In the genomic region with DNA sequence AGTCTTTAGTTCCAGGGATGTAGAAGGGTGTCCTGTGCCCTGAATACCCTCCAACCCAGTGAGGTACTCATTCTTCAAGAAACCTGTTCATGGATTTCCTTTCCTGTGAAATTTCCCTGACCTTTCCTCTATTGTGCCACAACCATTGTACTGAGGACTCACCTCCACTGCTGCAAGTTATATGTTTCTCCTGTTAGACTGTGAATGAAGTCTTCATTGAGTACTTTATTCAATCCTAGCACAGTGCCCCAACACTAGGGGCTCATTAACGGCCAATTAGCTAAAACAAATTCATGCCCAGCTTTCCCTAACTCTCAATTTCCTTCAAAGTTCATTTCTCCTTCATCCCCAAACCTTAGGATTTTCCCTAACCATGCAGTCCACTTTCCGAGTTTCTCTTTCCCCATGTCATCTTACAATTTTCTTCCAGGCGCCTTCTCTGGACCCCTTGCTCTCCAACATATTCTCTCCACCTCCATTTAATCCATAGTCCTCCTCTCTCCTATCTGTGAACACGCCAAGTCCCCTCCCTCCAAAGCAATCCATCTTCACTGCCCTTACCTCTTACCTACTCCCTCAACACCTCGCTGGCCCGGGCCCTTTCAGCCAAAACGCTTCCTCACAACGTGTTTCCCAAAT, we compare ENCODE assay signal across 8 cellular contexts. TPM values are rescaled to one million over a fixed set of nuclear protein-coding genes. Genes with fewer than 3 reads are reported as not detected.
A peak's percentile ranks its signal among the peaks of the same experiment; 100 is the strongest.
DNase-seq lines count a peak whose midpoint lies in the region; ATAC-seq and TF ChIP-seq lines count a peak whose summit lies in the region.

No MANE protein-coding gene starts in this region.

- peak overlapping the region; percentile 100 for H3K27ac ChIP-seq in CD8-positive, alpha-beta T cell (ENCODE audit: low read depth, low read length)
- no peak overlapping the region for H3K27ac ChIP-seq in duodenal mucosa (ENCODE audit: low read depth, low read length)
- peak overlapping the region; percentile 95 for H3K27ac ChIP-seq in neural cell (ENCODE audit: low read length)

- no peaks in the 10 kb centered on the region for H3K27me3 Mint-ChIP-seq in CD8-positive, alpha-beta T cell (ENCODE audit: low read depth)

- peaks cover 66% of the 10 kb centered on the region for H3K4me1 Mint-ChIP-seq in CD8-positive, alpha-beta T cell (ENCODE audit: low read depth)

- peaks cover 3% of the 10 kb centered on the region for H3F3A ChIP-seq in neural cell (ENCODE audit: insufficient read depth, low read length, poor library complexity, severe bottlenecking)

- peak overlapping the region; percentile 75 for H2AFZ ChIP-seq in neural cell (ENCODE audit: low read depth, low read length)

- TF ChIP-seq CTCF in CD8-positive, alpha-beta T cell (IDR thresholded peaks at IDR 0.05) = no peak
- no peak for TF ChIP-seq CTCF in neural cell (IDR thresholded peaks at IDR 0.05; ENCODE audit: poor library complexity, severe bottlenecking)

- H3K27me3 ChIP-seq in CD8-positive, alpha-beta T cell (ENCODE audit: insufficient read depth, low read length) = no peaks in the 10 kb centered on the region
- no peaks in the 10 kb centered on the region for H3K27me3 ChIP-seq in duodenal mucosa (ENCODE audit: control insufficient read depth in 1 of 2, insufficient read depth in 2 of 2, low read length in 2 of 2)
- H3K27me3 ChIP-seq in neural cell (ENCODE audit: insufficient read depth, low read depth, low read length) = no peaks in the 10 kb centered on the region

- no peaks in the 10 kb centered on the region for H3K9me3 Mint-ChIP-seq in CD8-positive, alpha-beta T cell

- H3K4me1 ChIP-seq in CD8-positive, alpha-beta T cell (ENCODE audit: insufficient read depth, low read length) = peaks cover 41% of the 10 kb centered on the region
- H3K4me1 ChIP-seq in duodenal mucosa (ENCODE audit: control insufficient read depth in 1 of 2, insufficient read depth in 2 of 2, low read length in 2 of 2) = peaks cover 28 to 31% of the 10 kb centered on the region in 2 donors

- H3K9me2 ChIP-seq in neural cell (ENCODE audit: insufficient read depth, low read length) = no peaks in the 10 kb centered on the region

- POLR2A ChIA-PET in CD8-positive, alpha-beta T cell (lab: Charles Lee) = interaction anchor here (0.8 to 2.7 kb wide), 10 partner anchors 9 to 1554 kb away, joined by 3 to 16 read pairs (median 4); a partner anchor contains a TSS

- ATAC-seq in CD8-positive, alpha-beta T cell = no peak
- ATAC-seq in GM19397 (IDR thresholded peaks at IDR 0.05; ENCODE audit: unreplicated experiment) (no peak), GM21737 (IDR thresholded peaks at IDR 0.05; ENCODE audit: unreplicated experiment) (no peak), HG02798 (IDR thresholded peaks at IDR 0.05; ENCODE audit: poor library complexity, unreplicated experiment) (no peak)

- H3K4me3 Mint-ChIP-seq in CD8-positive, alpha-beta T cell = peak overlapping the region; percentile 89

- H3K36me3 ChIP-seq in CD8-positive, alpha-beta T cell (ENCODE audit: insufficient read depth, low read length) = no peaks in the 10 kb centered on the region
- H3K36me3 ChIP-seq in duodenal mucosa (ENCODE audit: control insufficient read depth in 1 of 2, insufficient read depth in 2 of 2, low read length in 2 of 2) (peaks cover 0 to 8% of the 10 kb centered on the region in 2 donors), neural cell (ENCODE audit: insufficient read depth, low read length) (no peaks in the 10 kb centered on the region)

- H3K9me3 ChIP-seq in CD8-positive, alpha-beta T cell (ENCODE audit: low read length) = no peaks in the 10 kb centered on the region
- H3K9me3 ChIP-seq in duodenal mucosa (ENCODE audit: control insufficient read depth in 1 of 2, low read length in 2 of 2) = no peaks in the 10 kb centered on the region
- H3K9me3 ChIP-seq in neural cell (ENCODE audit: low read length) = no peaks in the 10 kb centered on the region

- peaks cover 34% of the 10 kb centered on the region for H3K36me3 Mint-ChIP-seq in CD8-positive, alpha-beta T cell

- H3K4me2 ChIP-seq in neural cell (ENCODE audit: low read length) = peak overlapping the region; percentile 79

- H3K4me3 ChIP-seq in CD8-positive, alpha-beta T cell (ENCODE audit: low read depth, low read length) = peak overlapping the region; percentile 78
- H3K4me3 ChIP-seq in duodenal mucosa (ENCODE audit: low read depth in 1 of 2, low read length in 2 of 2) (peak overlapping the region; percentile 93 to 96), neural cell (ENCODE audit: low read length) (peak overlapping the region; percentile 98)

- no peak for TF ChIP-seq EP300 in neural cell (conservative IDR thresholded peaks at IDR 0.05; ENCODE audit: poor library complexity, severe bottlenecking)

- no peak for TF ChIP-seq RAD21 in neural cell (conservative IDR thresholded peaks at IDR 0.05)

- no peak for DNase-seq in CD8-positive, alpha-beta T cell
- DNase-seq in NAMALWA (ENCODE audit: low spot score) (peak; percentile 38), GM03348 (ENCODE audit: low spot score) (no peak)

- CTCF ChIA-PET in CD8-positive, alpha-beta T cell (lab: Charles Lee) = interaction anchor here (0.8 to 1.1 kb wide), 2 partner anchors 68 to 164 kb away, joined by 3 read pairs; no protein-coding TSS in a partner anchor

- intact Hi-C loops in CD8-positive, alpha-beta T cell (cut with DNase I, micrococcal nuclease) = loop anchor here (2.0 to 10.0 kb wide), 13 partner anchors 45 to 1555 kb away; a partner anchor contains a TSS

- peaks cover 27% of the 10 kb centered on the region for H4K20me1 ChIP-seq in neural cell (ENCODE audit: insufficient read depth)

- H3K27ac Mint-ChIP-seq in CD8-positive, alpha-beta T cell = peak overlapping the region; percentile 82

- H3K9ac ChIP-seq in duodenal mucosa (ENCODE audit: low read depth in 1 of 2, low read length in 2 of 2) = peak overlapping the region; percentile 88 to 92
- peak overlapping the region; percentile 99 for H3K9ac ChIP-seq in neural cell (ENCODE audit: low read length)

- peaks cover 57% of the 10 kb centered on the region for H3K79me2 ChIP-seq in neural cell (replicated peaks; ENCODE audit: insufficient read depth, low read length)

TF ChIP-seq in neural cell, 6 proteins besides CTCF, POLR2A, EP300 and RAD21:
- TF ChIP-seq POLR2AphosphoS5 (IDR thresholded peaks at IDR 0.05) (no peak), EZH2 (IDR thresholded peaks at IDR 0.05; ENCODE audit: borderline replicate concordance, insufficient read depth, low read length, poor library complexity, severe bottlenecking) (no peak), TAF1 (IDR thresholded peaks at IDR 0.05; ENCODE audit: low read depth) (no peak), SMC3 (conservative IDR thresholded peaks at IDR 0.05; ENCODE audit: poor library complexity) (no peak), MXI1 (conservative IDR thresholded peaks at IDR 0.05; ENCODE audit: poor library complexity, severe bottlenecking) (no peak)
- TF ChIP-seq, protein P1, sequence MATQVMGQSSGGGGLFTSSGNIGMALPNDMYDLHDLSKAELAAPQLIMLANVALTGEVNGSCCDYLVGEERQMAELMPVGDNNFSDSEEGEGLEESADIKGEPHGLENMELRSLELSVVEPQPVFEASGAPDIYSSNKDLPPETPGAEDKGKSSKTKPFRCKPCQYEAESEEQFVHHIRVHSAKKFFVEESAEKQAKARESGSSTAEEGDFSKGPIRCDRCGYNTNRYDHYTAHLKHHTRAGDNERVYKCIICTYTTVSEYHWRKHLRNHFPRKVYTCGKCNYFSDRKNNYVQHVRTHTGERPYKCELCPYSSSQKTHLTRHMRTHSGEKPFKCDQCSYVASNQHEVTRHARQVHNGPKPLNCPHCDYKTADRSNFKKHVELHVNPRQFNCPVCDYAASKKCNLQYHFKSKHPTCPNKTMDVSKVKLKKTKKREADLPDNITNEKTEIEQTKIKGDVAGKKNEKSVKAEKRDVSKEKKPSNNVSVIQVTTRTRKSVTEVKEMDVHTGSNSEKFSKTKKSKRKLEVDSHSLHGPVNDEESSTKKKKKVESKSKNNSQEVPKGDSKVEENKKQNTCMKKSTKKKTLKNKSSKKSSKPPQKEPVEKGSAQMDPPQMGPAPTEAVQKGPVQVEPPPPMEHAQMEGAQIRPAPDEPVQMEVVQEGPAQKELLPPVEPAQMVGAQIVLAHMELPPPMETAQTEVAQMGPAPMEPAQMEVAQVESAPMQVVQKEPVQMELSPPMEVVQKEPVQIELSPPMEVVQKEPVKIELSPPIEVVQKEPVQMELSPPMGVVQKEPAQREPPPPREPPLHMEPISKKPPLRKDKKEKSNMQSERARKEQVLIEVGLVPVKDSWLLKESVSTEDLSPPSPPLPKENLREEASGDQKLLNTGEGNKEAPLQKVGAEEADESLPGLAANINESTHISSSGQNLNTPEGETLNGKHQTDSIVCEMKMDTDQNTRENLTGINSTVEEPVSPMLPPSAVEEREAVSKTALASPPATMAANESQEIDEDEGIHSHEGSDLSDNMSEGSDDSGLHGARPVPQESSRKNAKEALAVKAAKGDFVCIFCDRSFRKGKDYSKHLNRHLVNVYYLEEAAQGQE (IDR thresholded peaks at IDR 0.05; ENCODE audit: borderline replicate concordance) = no peak

RNA-seq across cellular contexts. Expression of a gene that starts 1.3 kb away (rescaled TPM):
- 10 to 100 TPM; 50.4 to 50.7 TPM for total RNA-seq in CD8-positive, alpha-beta T cell
- 47.5 and 58.7 TPM in 2 replicates for polyA plus RNA-seq in neural cell
- polyA minus RNA-seq in neural cell = 167 and 186 TPM in 2 replicates
